Comparison of ENCODE assay signal across 8 cellular contexts in the genomic region with DNA sequence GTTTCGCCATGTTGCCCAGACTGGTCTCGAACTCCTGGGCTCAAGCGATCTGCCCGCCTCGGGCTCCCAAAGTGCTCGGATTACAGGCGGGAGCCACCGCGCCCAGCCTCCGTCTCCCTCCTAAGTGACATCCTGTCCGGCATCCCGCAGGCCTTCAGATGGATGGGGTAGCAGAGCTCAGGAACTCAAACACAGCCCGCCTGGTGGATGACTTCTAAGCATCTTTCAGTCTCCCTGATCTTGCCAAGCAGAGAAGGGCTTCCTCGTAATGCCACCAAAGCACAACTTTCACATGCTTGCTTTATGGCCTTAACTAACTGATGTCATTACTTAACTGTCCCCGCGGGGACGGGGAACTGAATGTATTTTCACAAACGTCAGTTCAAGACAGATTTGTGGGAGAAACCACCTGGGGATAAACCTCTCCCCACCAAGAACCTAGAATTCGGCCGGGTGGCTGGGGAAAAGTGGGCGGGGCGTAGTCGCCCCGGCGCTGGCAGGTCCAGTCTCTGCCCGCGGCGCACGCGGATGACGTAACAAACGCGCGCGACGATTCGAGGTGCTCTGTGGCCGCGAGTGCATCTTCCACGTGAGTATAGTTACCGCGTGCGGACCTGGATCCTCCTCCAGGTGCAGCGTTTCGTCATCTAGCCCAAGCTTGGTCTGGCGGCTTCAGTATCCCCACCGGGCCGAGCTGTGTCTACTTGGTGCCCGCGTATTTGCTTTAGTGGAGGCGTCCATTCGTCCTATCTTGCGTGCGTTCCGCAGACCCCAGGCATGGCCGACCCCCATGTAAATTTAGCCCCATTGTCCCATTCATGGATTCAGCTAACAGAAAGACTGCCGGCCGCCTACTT. TPM values are rescaled to one million over a fixed set of nuclear protein-coding genes. Genes with fewer than 3 reads are reported as not detected.
A peak's percentile ranks its signal among the peaks of the same experiment; 100 is the strongest.
DNase-seq lines count a peak whose midpoint lies in the region; ATAC-seq and TF ChIP-seq lines count a peak whose summit lies in the region.

A gene with protein sequence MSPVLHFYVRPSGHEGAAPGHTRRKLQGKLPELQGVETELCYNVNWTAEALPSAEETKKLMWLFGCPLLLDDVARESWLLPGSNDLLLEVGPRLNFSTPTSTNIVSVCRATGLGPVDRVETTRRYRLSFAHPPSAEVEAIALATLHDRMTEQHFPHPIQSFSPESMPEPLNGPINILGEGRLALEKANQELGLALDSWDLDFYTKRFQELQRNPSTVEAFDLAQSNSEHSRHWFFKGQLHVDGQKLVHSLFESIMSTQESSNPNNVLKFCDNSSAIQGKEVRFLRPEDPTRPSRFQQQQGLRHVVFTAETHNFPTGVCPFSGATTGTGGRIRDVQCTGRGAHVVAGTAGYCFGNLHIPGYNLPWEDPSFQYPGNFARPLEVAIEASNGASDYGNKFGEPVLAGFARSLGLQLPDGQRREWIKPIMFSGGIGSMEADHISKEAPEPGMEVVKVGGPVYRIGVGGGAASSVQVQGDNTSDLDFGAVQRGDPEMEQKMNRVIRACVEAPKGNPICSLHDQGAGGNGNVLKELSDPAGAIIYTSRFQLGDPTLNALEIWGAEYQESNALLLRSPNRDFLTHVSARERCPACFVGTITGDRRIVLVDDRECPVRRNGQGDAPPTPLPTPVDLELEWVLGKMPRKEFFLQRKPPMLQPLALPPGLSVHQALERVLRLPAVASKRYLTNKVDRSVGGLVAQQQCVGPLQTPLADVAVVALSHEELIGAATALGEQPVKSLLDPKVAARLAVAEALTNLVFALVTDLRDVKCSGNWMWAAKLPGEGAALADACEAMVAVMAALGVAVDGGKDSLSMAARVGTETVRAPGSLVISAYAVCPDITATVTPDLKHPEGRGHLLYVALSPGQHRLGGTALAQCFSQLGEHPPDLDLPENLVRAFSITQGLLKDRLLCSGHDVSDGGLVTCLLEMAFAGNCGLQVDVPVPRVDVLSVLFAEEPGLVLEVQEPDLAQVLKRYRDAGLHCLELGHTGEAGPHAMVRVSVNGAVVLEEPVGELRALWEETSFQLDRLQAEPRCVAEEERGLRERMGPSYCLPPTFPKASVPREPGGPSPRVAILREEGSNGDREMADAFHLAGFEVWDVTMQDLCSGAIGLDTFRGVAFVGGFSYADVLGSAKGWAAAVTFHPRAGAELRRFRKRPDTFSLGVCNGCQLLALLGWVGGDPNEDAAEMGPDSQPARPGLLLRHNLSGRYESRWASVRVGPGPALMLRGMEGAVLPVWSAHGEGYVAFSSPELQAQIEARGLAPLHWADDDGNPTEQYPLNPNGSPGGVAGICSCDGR (N-terminal part only) (plus strand): TSS at position 539 of the 857 bp plus-strand sequence. CDS start 4,649 bp downstream, outside the sequence.

- TF ChIP-seq CTCF in gastroesophageal sphincter (IDR thresholded peaks at IDR 0.05) (peak in 1 of 4 experiments; percentile 19), neutrophil (IDR thresholded peaks at IDR 0.05) (peak; percentile 32)

- H3K4me3 ChIP-seq in H7 (ENCODE audit: insufficient read depth, low read depth, low read length) (peak within 1 kb of the TSS; percentile 81), SK-N-MC (peak within 1 kb of the TSS; percentile 96), gastroesophageal sphincter (peak within 1 kb of the TSS; percentile 62 to 95), neutrophil (ENCODE audit: low read depth in 1 of 2, low read length in 1 of 2) (peak within 1 kb of the TSS; percentile 70 to 76), subcutaneous abdominal adipose tissue (ENCODE audit: low read depth in 1 of 5, low read length in 5 of 5) (peak within 1 kb of the TSS; percentile 83 to 99 (median 93))

- intact Hi-C loops in activated naive CD4-positive, alpha-beta T cell treated with anti-CD3 and anti-CD28 coated beads for 36 hours (cut with micrococcal nuclease): loop anchor here (1.0 to 5.0 kb wide), 11 partner anchors 27 to 496 kb away; a partner anchor contains a TSS

- WGBS in gastroesophageal sphincter (ENCODE audit: low coverage in 1 of 2), 2 donors: 0% methylated on average over 13 of the region's 58 CpGs; no CpG with 5 or more reads in 1 of the 2 donors

- H3K36me3 ChIP-seq in H7 (replicated peaks; ENCODE audit: control insufficient read depth, insufficient read depth, low read length) (peaks cover 3% of the 10 kb centered on the region), SK-N-MC (ENCODE audit: insufficient read depth, low read length) (peaks cover 4% of the 10 kb centered on the region), gastroesophageal sphincter (peaks cover 0 to 15% of the 10 kb centered on the region in 2 donors), neutrophil (no peaks in the 10 kb centered on the region), subcutaneous abdominal adipose tissue (ENCODE audit: control insufficient read depth in 5 of 5, insufficient read depth in 5 of 5, low read length in 5 of 5) (peaks cover 0 to 3% (median 2%) of the 10 kb centered on the region in 5 donors)

- H3K9ac ChIP-seq in SK-N-MC (ENCODE audit: insufficient read length): peak within 1 kb of the TSS; percentile 96
- peak within 1 kb of the TSS; percentile 68 to 90 (median 87) for H3K9ac ChIP-seq in subcutaneous abdominal adipose tissue (ENCODE audit: low read length in 5 of 5)

- peaks cover 2% of the 10 kb centered on the region for H3K9me3 Mint-ChIP-seq in activated naive CD4-positive, alpha-beta T cell treated with anti-CD3 and anti-CD28 coated beads for 36 hours

- H3K4me3 Mint-ChIP-seq in activated naive CD4-positive, alpha-beta T cell treated with anti-CD3 and anti-CD28 coated beads for 36 hours: peak within 1 kb of the TSS; percentile 99

- H3K27me3 Mint-ChIP-seq in activated naive CD4-positive, alpha-beta T cell treated with anti-CD3 and anti-CD28 coated beads for 36 hours (ENCODE audit: low read depth): no peaks in the 10 kb centered on the region

- H3K36me3 Mint-ChIP-seq in activated naive CD4-positive, alpha-beta T cell treated with anti-CD3 and anti-CD28 coated beads for 36 hours (ENCODE audit: low read depth): peaks cover 30% of the 10 kb centered on the region

- no peak for TF ChIP-seq EP300 in gastroesophageal sphincter (IDR thresholded peaks at IDR 0.05)

- peak; percentile 23 to 50 for TF ChIP-seq POLR2A in gastroesophageal sphincter (IDR thresholded peaks at IDR 0.05)

- H3K4me1 ChIP-seq in gastroesophageal sphincter (peaks cover 0 to 37% (median 11%) of the 10 kb centered on the region in 3 donors), neutrophil (ENCODE audit: control insufficient read depth in 1 of 2, insufficient read depth in 1 of 2, low read depth in 1 of 2, low read length in 1 of 2) (peaks cover 24 to 27% of the 10 kb centered on the region in 2 experiments), subcutaneous abdominal adipose tissue (ENCODE audit: control insufficient read depth in 5 of 5, insufficient read depth in 5 of 5, low read length in 5 of 5) (peaks cover 2 to 31% (median 19%) of the 10 kb centered on the region in 5 donors)

- CTCF ChIA-PET in activated naive CD4-positive, alpha-beta T cell treated with anti-CD3 and anti-CD28 coated beads for 36 hours (lab: Charles Lee): interaction anchor here (0.6 to 6.6 kb wide), 6 partner anchors 13 to 130 kb away, joined by 3 to 55 read pairs (median 4); a partner anchor contains a TSS

- no peaks in the 10 kb centered on the region for H3K9me3 ChIP-seq in SK-N-MC (ENCODE audit: low read depth, low read length)
- H3K9me3 ChIP-seq in gastroesophageal sphincter: no peaks in the 10 kb centered on the region
- H3K9me3 ChIP-seq in neutrophil: no peaks in the 10 kb centered on the region
- no peaks in the 10 kb centered on the region for H3K9me3 ChIP-seq in subcutaneous abdominal adipose tissue (ENCODE audit: control insufficient read depth in 5 of 5, low read length in 5 of 5)

- H3K27me3 ChIP-seq in H7 (ENCODE audit: control insufficient read depth, insufficient read depth, low read length) (no peaks in the 10 kb centered on the region), gastroesophageal sphincter (no peaks in the 10 kb centered on the region), neutrophil (no peaks in the 10 kb centered on the region), subcutaneous abdominal adipose tissue (ENCODE audit: control insufficient read depth in 5 of 5, insufficient read depth in 4 of 5, low read length in 5 of 5) (no peaks in the 10 kb centered on the region)

- peak; percentile 86 for ATAC-seq in gastroesophageal sphincter

- H3K27ac ChIP-seq in SK-N-MC: peak within 1 kb of the TSS; percentile 83
- H3K27ac ChIP-seq in gastroesophageal sphincter: peak within 1 kb of the TSS; percentile 86 to 99 (median 98)
- peak within 1 kb of the TSS; percentile 100 for H3K27ac ChIP-seq in neutrophil
- H3K27ac ChIP-seq in subcutaneous abdominal adipose tissue (ENCODE audit: low read depth, low read length): peak within 1 kb of the TSS; percentile 98

- H3K4me1 Mint-ChIP-seq in activated naive CD4-positive, alpha-beta T cell treated with anti-CD3 and anti-CD28 coated beads for 36 hours (ENCODE audit: low read depth): peaks cover 37% of the 10 kb centered on the region

- H3K27ac Mint-ChIP-seq in activated naive CD4-positive, alpha-beta T cell treated with anti-CD3 and anti-CD28 coated beads for 36 hours: peak within 1 kb of the TSS; percentile 100

- DNase-seq in EL (peak; percentile 91), H7 (peak; percentile 95), MV-4-11 (lab: John Stamatoyannopoulos, UW) (peak; percentile 90), SK-N-MC (ENCODE audit: low read depth, low spot score) (no peak)
- peak; percentile 97 for DNase-seq in activated naive CD4-positive, alpha-beta T cell treated with anti-CD3 and anti-CD28 coated beads for 36 hours

RNA-seq across cellular contexts. Expression of the gene that starts here (rescaled TPM):
- total RNA-seq in H7 (2014; rRNA removed; shearing (Covaris generic)): 101 and 122 TPM in 2 replicates
- 100 to 1,000 TPM; 106 to 110 TPM for total RNA-seq in activated naive CD4-positive, alpha-beta T cell treated with anti-CD3 and anti-CD28 coated beads for 36 hours
- total RNA-seq in gastroesophageal sphincter: 10 to 100 TPM; 10.8 to 28.9 (median 16.0) TPM
